In the genomic region with DNA sequence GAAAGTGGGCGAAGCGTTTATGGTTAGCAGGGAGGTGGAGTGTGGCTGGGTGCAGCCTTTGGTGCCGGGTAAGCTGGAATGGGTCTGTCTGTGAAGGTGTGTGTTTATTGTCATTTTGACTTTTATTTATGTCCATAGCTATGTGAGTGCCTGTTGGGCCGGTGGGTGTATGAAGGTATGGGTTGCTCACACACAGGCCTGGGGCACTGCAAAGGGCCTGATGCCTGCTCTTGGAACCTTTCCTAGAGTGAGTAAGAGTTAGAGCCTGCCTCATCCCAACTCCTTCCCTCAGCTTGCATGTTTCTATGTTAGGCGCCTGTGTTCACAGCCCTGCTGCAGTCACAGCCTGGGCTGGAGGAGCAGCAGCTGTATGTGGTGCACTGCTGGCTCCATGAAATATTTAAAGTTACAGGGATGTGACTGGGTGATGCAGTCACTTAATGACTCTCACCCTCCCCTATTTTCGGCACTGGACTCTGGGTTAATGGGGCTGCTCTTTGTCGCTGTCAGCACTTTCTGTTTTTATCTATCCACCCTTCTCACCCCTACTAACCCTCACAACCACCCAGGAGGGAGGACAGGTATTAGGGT, we compare ENCODE assay signal across 1 cellular context.
TF ChIP-seq lines count a peak whose summit lies in the region.

No MANE protein-coding gene starts in this region.

TF ChIP-seq in GM12878, 131 proteins besides CTCF, POLR2A, EP300 and RAD21:
- no peak for TF ChIP-seq NFXL1 (IDR thresholded peaks at IDR 0.05; ENCODE audit: borderline replicate concordance)
- no peak for TF ChIP-seq BRCA1 (IDR thresholded peaks at IDR 0.05; ENCODE audit: low read depth, low read length)
- TF ChIP-seq, protein P1, sequence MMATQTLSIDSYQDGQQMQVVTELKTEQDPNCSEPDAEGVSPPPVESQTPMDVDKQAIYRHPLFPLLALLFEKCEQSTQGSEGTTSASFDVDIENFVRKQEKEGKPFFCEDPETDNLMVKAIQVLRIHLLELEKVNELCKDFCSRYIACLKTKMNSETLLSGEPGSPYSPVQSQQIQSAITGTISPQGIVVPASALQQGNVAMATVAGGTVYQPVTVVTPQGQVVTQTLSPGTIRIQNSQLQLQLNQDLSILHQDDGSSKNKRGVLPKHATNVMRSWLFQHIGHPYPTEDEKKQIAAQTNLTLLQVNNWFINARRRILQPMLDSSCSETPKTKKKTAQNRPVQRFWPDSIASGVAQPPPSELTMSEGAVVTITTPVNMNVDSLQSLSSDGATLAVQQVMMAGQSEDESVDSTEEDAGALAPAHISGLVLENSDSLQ (IDR thresholded peaks at IDR 0.05) = no peak
- TF ChIP-seq CBX5 (IDR thresholded peaks at IDR 0.05; ENCODE audit: low read depth) = no peak
- TF ChIP-seq, protein P2, sequence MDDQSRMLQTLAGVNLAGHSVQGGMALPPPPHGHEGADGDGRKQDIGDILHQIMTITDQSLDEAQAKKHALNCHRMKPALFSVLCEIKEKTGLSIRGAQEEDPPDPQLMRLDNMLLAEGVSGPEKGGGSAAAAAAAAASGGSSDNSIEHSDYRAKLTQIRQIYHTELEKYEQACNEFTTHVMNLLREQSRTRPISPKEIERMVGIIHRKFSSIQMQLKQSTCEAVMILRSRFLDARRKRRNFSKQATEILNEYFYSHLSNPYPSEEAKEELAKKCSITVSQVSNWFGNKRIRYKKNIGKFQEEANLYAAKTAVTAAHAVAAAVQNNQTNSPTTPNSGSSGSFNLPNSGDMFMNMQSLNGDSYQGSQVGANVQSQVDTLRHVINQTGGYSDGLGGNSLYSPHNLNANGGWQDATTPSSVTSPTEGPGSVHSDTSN (IDR thresholded peaks at IDR 0.05; ENCODE audit: insufficient replicate concordance, low read depth, low read length) = no peak
